21 cellular contexts compared by ENCODE assay signal in the genomic region with DNA sequence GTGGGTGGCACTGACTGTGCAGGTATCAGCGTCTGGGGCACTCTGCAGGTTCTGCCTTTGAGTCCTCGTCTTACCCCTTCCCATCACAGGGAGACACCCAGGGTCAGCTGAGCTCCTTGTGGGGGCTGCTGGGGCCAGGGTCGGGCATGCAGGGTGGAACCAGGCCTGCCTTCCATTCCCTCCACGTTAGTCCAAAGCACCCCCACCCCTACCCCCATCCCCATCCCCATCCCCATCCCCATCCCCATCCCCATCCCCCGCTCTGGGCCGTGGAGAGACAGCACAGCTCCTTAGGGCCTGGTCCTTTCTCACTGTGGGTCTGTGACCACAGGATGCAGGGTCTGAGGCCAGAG. TPM values are rescaled to one million over a fixed set of nuclear protein-coding genes. Genes with fewer than 3 reads are reported as not detected.
A peak's percentile ranks its signal among the peaks of the same experiment; 100 is the strongest.
DNase-seq lines count a peak whose midpoint lies in the region; ATAC-seq and TF ChIP-seq lines count a peak whose summit lies in the region.
"Had no signal": no experiment of that assay in that cellular context is flagged by ENCODE, and none has a peak within 500 bp of the region (broad histone marks: within the 10 kb centered on the region; RNA-seq: fewer than 3 reads in every experiment).

No MANE protein-coding gene starts in this region.

- no peak for TF ChIP-seq POLR2A in HCT116 (IDR thresholded peaks at IDR 0.05; ENCODE audit: borderline replicate concordance, extremely low read depth, insufficient read depth, insufficient read length)

- POLR2A ChIA-PET in HCT116 (lab: Charles Lee) = no interaction called here

- peaks cover 11% of the 10 kb centered on the region for H3K4me1 Mint-ChIP-seq in activated T-helper 17 cell treated with anti-CD3 and anti-CD28 coated beads, Interleukin-2, amount 50 U/mL, for 72 hours
- H3K4me1 Mint-ChIP-seq in memory B cell (peaks cover 21% of the 10 kb centered on the region), type B pancreatic cell (ENCODE audit: unreplicated experiment) (peaks cover 12% of the 10 kb centered on the region)
- peaks cover 29% of the 10 kb centered on the region for H3K4me1 Mint-ChIP-seq in activated naive CD8-positive, alpha-beta T cell treated with anti-CD3 and anti-CD28 coated beads for 36 hours

- no peak overlapping the region for H3K27ac Mint-ChIP-seq in activated T-helper 17 cell treated with anti-CD3 and anti-CD28 coated beads, Interleukin-2, amount 50 U/mL, for 72 hours
- H3K27ac Mint-ChIP-seq in memory B cell (no peak overlapping the region), type B pancreatic cell (no peak overlapping the region)
- H3K27ac Mint-ChIP-seq in activated naive CD8-positive, alpha-beta T cell treated with anti-CD3 and anti-CD28 coated beads for 36 hours = no peak overlapping the region
- H3K27ac Mint-ChIP-seq: activated naive CD4-positive, alpha-beta T cell treated with anti-CD3 and anti-CD28 coated beads, Interleukin-2, amount 10 ng/mL, durations not matched to agents 7 days and 5 days; activated T-cell treated with anti-CD3 and anti-CD28 coated beads, Interleukin-2, amount 50 U/mL, for 72 hours; GM23338 had no signal

- no peaks in the 10 kb centered on the region; a peak in 1 of 4 replicates for H3K36me3 ChIP-seq in HCT116 (ENCODE audit: control insufficient read depth in 1 of 2, insufficient read depth in 2 of 2, low read length in 2 of 2)

- no peaks in the 10 kb centered on the region for H3K9me3 Mint-ChIP-seq in activated T-helper 17 cell treated with anti-CD3 and anti-CD28 coated beads, Interleukin-2, amount 50 U/mL, for 72 hours
- no peaks in the 10 kb centered on the region for H3K9me3 Mint-ChIP-seq in memory B cell
- no peaks in the 10 kb centered on the region for H3K9me3 Mint-ChIP-seq in type B pancreatic cell
- no peaks in the 10 kb centered on the region for H3K9me3 Mint-ChIP-seq in activated naive CD8-positive, alpha-beta T cell treated with anti-CD3 and anti-CD28 coated beads for 36 hours
- H3K9me3 Mint-ChIP-seq: activated naive CD4-positive, alpha-beta T cell treated with anti-CD3 and anti-CD28 coated beads, Interleukin-2, amount 10 ng/mL, durations not matched to agents 7 days and 5 days; activated T-cell treated with anti-CD3 and anti-CD28 coated beads, Interleukin-2, amount 50 U/mL, for 72 hours had no signal

- peaks cover 30% of the 10 kb centered on the region for H3K79me2 ChIP-seq in HCT116 (ENCODE audit: insufficient read depth, low read length)

- intact Hi-C loops in HCT116 (cut with micrococcal nuclease) = no loop called here

- no peaks in the 10 kb centered on the region for H4K20me1 ChIP-seq in HCT116 (ENCODE audit: insufficient read depth)

- CTCF ChIA-PET in HCT116 (lab: Charles Lee) = no interaction called here

- ATAC-seq in HCT116 = no peak
- no peak for ATAC-seq in activated T-helper 17 cell treated with anti-CD3 and anti-CD28 coated beads, Interleukin-2, amount 50 U/mL, for 72 hours (replicated peaks)
- no peak for ATAC-seq in memory B cell (ENCODE audit: low read depth)
- ATAC-seq: activated T-cell treated with anti-CD3 and anti-CD28 coated beads, Interleukin-2, amount 50 U/mL, for 72 hours; GM23338 had no signal

- no peaks in the 10 kb centered on the region for H3K27me3 ChIP-seq in HCT116 (ENCODE audit: insufficient read depth, low read length)

- H3K9me3 ChIP-seq in HCT116 (ENCODE audit: control insufficient read depth in 1 of 2, insufficient read depth in 1 of 2, low read depth in 1 of 2, low read length in 2 of 2) = no peaks in the 10 kb centered on the region

- TF ChIP-seq RAD21 in HCT116 (IDR thresholded peaks at IDR 0.05; ENCODE audit: low read depth) = no peak

- H3K4me2 ChIP-seq in HCT116 (ENCODE audit: low read length) = no peak overlapping the region

- no peak overlapping the region for H3K4me3 ChIP-seq in HCT116 (replicated peaks in 1 of 2; ENCODE audit: low read depth in 1 of 2, low read length in 2 of 2)

- no peaks in the 10 kb centered on the region for H3K9me2 ChIP-seq in HCT116 (ENCODE audit: insufficient read depth)

- BruUV-seq in HCT116 (replicated peaks; lab: Mats Ljungman, UMichigan) = no TSS peak

- H3K4me3 Mint-ChIP-seq in activated T-helper 17 cell treated with anti-CD3 and anti-CD28 coated beads, Interleukin-2, amount 50 U/mL, for 72 hours = peak overlapping the region; percentile 76
- H3K4me3 Mint-ChIP-seq in memory B cell (peak overlapping the region; percentile 3), type B pancreatic cell (peak overlapping the region; percentile 70)
- no peak overlapping the region for H3K4me3 Mint-ChIP-seq in activated naive CD8-positive, alpha-beta T cell treated with anti-CD3 and anti-CD28 coated beads for 36 hours

- H3K4me1 ChIP-seq in HCT116 (ENCODE audit: control insufficient read depth in 1 of 2, insufficient read depth in 2 of 2, low read length in 2 of 2) = peaks cover 16 to 45% of the 10 kb centered on the region in 2 experiments

- no peak for DNase-seq in HCT116 (ENCODE audit: low read depth, low spot score)
- DNase-seq in memory B cell (ENCODE audit: low spot score in 2 of 2) = no peak
- DNase-seq in type B pancreatic cell (ENCODE audit: extremely low spot score, unreplicated experiment) = no peak
- no peak for DNase-seq in Ammon's horn (ENCODE audit: low spot score)
- DNase-seq in epidermal melanocyte (ENCODE audit: insufficient read length, low spot score) = no peak
- DNase-seq in activated naive CD8-positive, alpha-beta T cell treated with anti-CD3 and anti-CD28 coated beads for 36 hours = no peak
- DNase-seq: activated CD4-positive, alpha-beta T cell treated with anti-CD3 and anti-CD28 coated beads for 48 hours; activated naive CD4-positive, alpha-beta T cell treated with anti-CD3 and anti-CD28 coated beads, Interleukin-2, amount 10 ng/mL, durations not matched to agents 7 days and 5 days; activated T-cell treated with anti-CD3 and anti-CD28 coated beads, Interleukin-2, amount 50 U/mL, for 72 hours; C1 segment of cervical spinal cord; EL; mesenchymal stem cell; NCI-H1048; NCI-H1694; NCI-H446 treated with DMSO at 0.1 percent for 48 hours; RPMI8226; stimulated activated CD8-positive, alpha-beta memory T cell treated with anti-CD3 and anti-CD28 coated beads, Interleukin-4, amount 100 ng/mL, for 48 hours; trophoblast cell had no signal

- peaks cover 55% of the 10 kb centered on the region for H3K27me3 Mint-ChIP-seq in activated T-helper 17 cell treated with anti-CD3 and anti-CD28 coated beads, Interleukin-2, amount 50 U/mL, for 72 hours
- H3K27me3 Mint-ChIP-seq in memory B cell = peaks cover 38% of the 10 kb centered on the region
- peaks cover 84% of the 10 kb centered on the region for H3K27me3 Mint-ChIP-seq in type B pancreatic cell
- peaks cover 82% of the 10 kb centered on the region for H3K27me3 Mint-ChIP-seq in activated naive CD8-positive, alpha-beta T cell treated with anti-CD3 and anti-CD28 coated beads for 36 hours

- H3K27ac ChIP-seq in HCT116 (ENCODE audit: low read depth, low read length) = 0 out of 2 replicates have a peak overlapping the region, but pooled peaks have one; percentile 89

- H3K36me3 Mint-ChIP-seq in activated T-helper 17 cell treated with anti-CD3 and anti-CD28 coated beads, Interleukin-2, amount 50 U/mL, for 72 hours (ENCODE audit: low read depth) = peaks cover 15% of the 10 kb centered on the region
- H3K36me3 Mint-ChIP-seq in memory B cell = no peaks in the 10 kb centered on the region
- H3K36me3 Mint-ChIP-seq in type B pancreatic cell = no peaks in the 10 kb centered on the region
- no peaks in the 10 kb centered on the region for H3K36me3 Mint-ChIP-seq in activated naive CD8-positive, alpha-beta T cell treated with anti-CD3 and anti-CD28 coated beads for 36 hours

- H2AFZ ChIP-seq in HCT116 (ENCODE audit: low read depth, low read length, poor library complexity, severe bottlenecking) = no peak overlapping the region
- H2AFZ ChIP-seq: GM23338 had no signal

- no peak for TF ChIP-seq CTCF in HCT116 (IDR thresholded peaks at IDR 0.05 in 2 of 3, conservative IDR thresholded peaks at IDR 0.05 in 1 of 3; ENCODE audit: borderline replicate concordance in 1 of 3, insufficient read depth in 1 of 3, low read depth in 2 of 3, low read length in 2 of 3)
- no peak for TF ChIP-seq CTCF in type B pancreatic cell (conservative IDR thresholded peaks at IDR 0.05)

- RAD21 ChIA-PET in HCT116 (lab: Charles Lee; ENCODE audit: low non-redundant PET in 1 of 2, low total read pairs in 2 of 2, uncharacterized antibody in 2 of 2, unreplicated experiment in 2 of 2) = no interaction called here

- H3K9ac ChIP-seq in HCT116 (ENCODE audit: low read length) = no peak overlapping the region

TF ChIP-seq in HCT116, 20 proteins besides CTCF, POLR2A, EP300 and RAD21 (continues in another document):
- no peak for TF ChIP-seq SRF (IDR thresholded peaks at IDR 0.05; ENCODE audit: low read depth)
- TF ChIP-seq, protein P1, sequence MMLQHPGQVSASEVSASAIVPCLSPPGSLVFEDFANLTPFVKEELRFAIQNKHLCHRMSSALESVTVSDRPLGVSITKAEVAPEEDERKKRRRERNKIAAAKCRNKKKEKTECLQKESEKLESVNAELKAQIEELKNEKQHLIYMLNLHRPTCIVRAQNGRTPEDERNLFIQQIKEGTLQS (IDR thresholded peaks at IDR 0.05) = no peak
- TF ChIP-seq ELF1 (IDR thresholded peaks at IDR 0.05; ENCODE audit: borderline replicate concordance, low read depth) = no peak
- no peak for TF ChIP-seq CBX3 (IDR thresholded peaks at IDR 0.05; ENCODE audit: low read depth)
- no peak for TF ChIP-seq POLR2AphosphoS5 (IDR thresholded peaks at IDR 0.05; ENCODE audit: low read depth, low read length)
- TF ChIP-seq SIN3A (IDR thresholded peaks at IDR 0.05; ENCODE audit: low read depth) = no peak
- TF ChIP-seq, protein P2, sequence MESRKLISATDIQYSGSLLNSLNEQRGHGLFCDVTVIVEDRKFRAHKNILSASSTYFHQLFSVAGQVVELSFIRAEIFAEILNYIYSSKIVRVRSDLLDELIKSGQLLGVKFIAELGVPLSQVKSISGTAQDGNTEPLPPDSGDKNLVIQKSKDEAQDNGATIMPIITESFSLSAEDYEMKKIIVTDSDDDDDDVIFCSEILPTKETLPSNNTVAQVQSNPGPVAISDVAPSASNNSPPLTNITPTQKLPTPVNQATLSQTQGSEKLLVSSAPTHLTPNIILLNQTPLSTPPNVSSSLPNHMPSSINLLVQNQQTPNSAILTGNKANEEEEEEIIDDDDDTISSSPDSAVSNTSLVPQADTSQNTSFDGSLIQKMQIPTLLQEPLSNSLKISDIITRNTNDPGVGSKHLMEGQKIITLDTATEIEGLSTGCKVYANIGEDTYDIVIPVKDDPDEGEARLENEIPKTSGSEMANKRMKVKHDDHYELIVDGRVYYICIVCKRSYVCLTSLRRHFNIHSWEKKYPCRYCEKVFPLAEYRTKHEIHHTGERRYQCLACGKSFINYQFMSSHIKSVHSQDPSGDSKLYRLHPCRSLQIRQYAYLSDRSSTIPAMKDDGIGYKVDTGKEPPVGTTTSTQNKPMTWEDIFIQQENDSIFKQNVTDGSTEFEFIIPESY (IDR thresholded peaks at IDR 0.05; ENCODE audit: extremely low read depth, insufficient replicate concordance, low read length) = no peak

RNA-seq across cellular contexts. Expression of a gene that starts 1.6 kb away (rescaled TPM):
- total RNA-seq in HCT116 (2021; ENCODE audit: unreplicated experiment) (31.0 TPM), type B pancreatic cell (ENCODE audit: low replicate concordance) (6.3 and 13.4 TPM in 2 replicates)
- polyA plus RNA-seq in HCT116 (2012) = 26.2 and 36.3 TPM in 2 replicates
- not detected for total RNA-seq in activated T-helper 17 cell treated with anti-CD3 and anti-CD28 coated beads, Interleukin-2, amount 50 U/mL, for 72 hours
- not detected for total RNA-seq in activated naive CD8-positive, alpha-beta T cell treated with anti-CD3 and anti-CD28 coated beads for 36 hours
- total RNA-seq: frontal cortex, GM23338 had no signal
- polyA plus RNA-seq: GM23338 had no signal
